In genomic region chr3:32564195-32564594, GRCh38 we compare ENCODE assay signal across 17 cellular contexts.
"Had no signal": no experiment of that assay in that cellular context is flagged by ENCODE, and none has a peak within 500 bp of the region (broad histone marks: within the 10 kb centered on the region; RNA-seq: fewer than 3 reads in every experiment).

No MANE protein-coding gene starts in this region.

- H3K4me3 ChIP-seq: colonic mucosa, hepatocyte, smooth muscle cell, thoracic aorta, transverse colon had no signal

- H3K4me2 ChIP-seq: hepatocyte, smooth muscle cell had no signal

- H3K9me3 ChIP-seq: colonic mucosa, neutrophil, thoracic aorta, transverse colon had no signal

- DNase-seq: cerebellar nuclear complex; colonic mucosa; dermis blood vessel endothelial cell; foreskin melanocyte; head of caudate nucleus; left colon; mesendoderm; naive B cell; right cardiac atrium; stimulated activated CD4-positive, alpha-beta T cell treated with anti-CD3 and anti-CD28 coated beads, Interleukin-4, amount 100 ng/mL, for 4 hours; stimulated activated naive B cell treated with anti-CD40 and anti-IgM and Interleukin-4, amounts not matched to agents 10 μg/mL and 1 μg/mL and 100 μg/mL, for 72 hours; stimulated activated naive CD8-positive, alpha-beta T cell treated with anti-CD3 and anti-CD28 coated beads, Interleukin-15, amount 100 ng/mL, for 72 hours; transverse colon had no signal

- H3K27me3 ChIP-seq: colonic mucosa, hepatocyte, neutrophil, transverse colon had no signal

- H3K27ac ChIP-seq: colonic mucosa, hepatocyte, neutrophil, thoracic aorta, transverse colon had no signal

- H2AFZ ChIP-seq: hepatocyte had no signal

- ATAC-seq: left colon; right cardiac atrium; stimulated activated naive B cell treated with anti-CD40 and anti-IgM and Interleukin-4, amounts not matched to agents 10 μg/mL and 1 μg/mL and 100 μg/mL, for 72 hours; stimulated activated naive CD8-positive, alpha-beta T cell treated with anti-CD3 and anti-CD28 coated beads, Interleukin-15, amount 100 ng/mL, for 72 hours had no signal

- H3K36me3 ChIP-seq: colonic mucosa, thoracic aorta, transverse colon had no signal
